11 cellular contexts compared by ENCODE assay signal in the genomic region with DNA sequence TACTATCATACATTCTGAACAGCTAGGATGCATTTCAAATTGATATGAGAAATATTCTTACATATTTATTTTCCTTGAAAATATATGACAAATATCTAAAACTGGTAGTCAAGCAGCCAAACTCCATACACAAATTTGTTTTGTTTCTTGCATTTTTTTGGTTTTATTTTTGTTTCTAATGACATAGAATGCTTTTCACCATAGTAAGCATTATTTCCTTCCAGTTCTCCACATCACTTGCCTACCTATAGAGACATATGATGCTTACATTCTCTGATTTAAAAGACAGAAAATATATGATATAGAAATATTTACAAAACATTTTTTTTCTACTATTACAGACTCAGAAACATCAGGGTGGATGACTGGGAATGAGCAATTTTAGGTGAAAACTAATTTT.
"Had no signal": no experiment of that assay in that cellular context is flagged by ENCODE, and none has a peak within 500 bp of the region (broad histone marks: within the 10 kb centered on the region; RNA-seq: fewer than 3 reads in every experiment).

No MANE protein-coding gene starts in this region.

- DNase-seq: GM23248, GOT3, H7, H9, HCEC 1CT, HFFc6 had no signal

- H3K36me3 ChIP-seq: HAP-1 had no signal

- H3K4me2 ChIP-seq: GM23338 had no signal

- FAIRE-seq: H1, H54 had no signal

- ATAC-seq: GM23338, HCT116 had no signal

- H3K27ac ChIP-seq: GM23248 had no signal

- H3K4me3 ChIP-seq: GM23248, GM23338, HAP-1 had no signal

- H3K9ac ChIP-seq: GM23248 had no signal

- H3K9me3 ChIP-seq: HAP-1 had no signal

- H2AFZ ChIP-seq: GM23248, GM23338 had no signal

- H3K4me1 ChIP-seq: HAP-1 had no signal
